Comparison of ENCODE assay signal across 10 cellular contexts in genomic region chr7:28904539-28905143, GRCh38. TPM values are rescaled to one million over a fixed set of nuclear protein-coding genes. Genes with fewer than 3 reads are reported as not detected.
DNase-seq lines count a peak whose midpoint lies in the region; ATAC-seq and TF ChIP-seq lines count a peak whose summit lies in the region.
"Had no signal": no experiment of that assay in that cellular context is flagged by ENCODE, and none has a peak within 500 bp of the region (broad histone marks: within the 10 kb centered on the region; RNA-seq: fewer than 3 reads in every experiment).

No MANE protein-coding gene starts in this region.

- no peak overlapping the region for H4K5ac ChIP-seq in H9 (ENCODE audit: insufficient read length, low read depth, low read length)

- no peak overlapping the region for H2BK15ac ChIP-seq in H9 (ENCODE audit: low read depth, low read length)

- no peaks in the 10 kb centered on the region for H3F3A ChIP-seq in PC-3 (ENCODE audit: low read length, unreplicated experiment)

- H3K27me3 ChIP-seq in H9 (ENCODE audit: insufficient read depth, low read length) (no peaks in the 10 kb centered on the region), SJSA1 (replicated peaks) (0 out of 2 replicates have a peak, but pooled peaks cover 4% of the 10 kb centered on the region), PC-3 (ENCODE audit: low read length) (no peaks in the 10 kb centered on the region)

- POLR2A ChIA-PET in PC-3 (lab: Charles Lee; ENCODE audit: unreplicated experiment), result no interaction called here
- POLR2A ChIA-PET in activated CD4-positive, alpha-beta T cell treated with anti-CD3 and anti-CD28 coated beads for 36 hours (lab: Charles Lee), result interaction anchor here (0.6 kb wide), 1 partner anchor 197 kb away, joined by 7 read pairs; no protein-coding TSS in a partner anchor

- intact Hi-C loops in sciatic nerve (cut with DNase I) (no loop called here), PC-3 (cut with micrococcal nuclease) (no loop called here)
- intact Hi-C loops in activated CD4-positive, alpha-beta T cell treated with anti-CD3 and anti-CD28 coated beads for 36 hours (cut with DNase I, micrococcal nuclease), result no loop called here

- DNase-seq in H9 (no peak), SJSA1 (ENCODE audit: low read depth in 1 of 2, low spot score in 2 of 2) (no peak), fibroblast of the aortic adventitia (ENCODE audit: low read depth) (peak; percentile 55), sciatic nerve (ENCODE audit: low spot score) (no peak), PC-3 (no peak), retina (no peak), C1 segment of cervical spinal cord (lab: John Stamatoyannopoulos, UW) (no peak)
- DNase-seq in activated CD4-positive, alpha-beta T cell treated with anti-CD3 and anti-CD28 coated beads for 36 hours, result no peak
- DNase-seq: activated CD4-positive, alpha-beta T cell treated with anti-CD3 and anti-CD28 coated beads, Interleukin-2, amount 10 ng/mL, durations not matched to agents 7 days and 5 days; hypothalamus had no signal

- peak; percentile 52 for ATAC-seq in sciatic nerve
- ATAC-seq in PC-3, result no peak
- ATAC-seq in activated CD4-positive, alpha-beta T cell treated with anti-CD3 and anti-CD28 coated beads for 36 hours, result no peak

- no peak overlapping the region for H3K4ac ChIP-seq in H9 (ENCODE audit: low read depth, low read length)

- H3K4me3 ChIP-seq in SJSA1, result peak overlapping the region; percentile 25
- peak overlapping the region; percentile 36 for H3K4me3 ChIP-seq in fibroblast of the aortic adventitia (ENCODE audit: low read depth, low read length)
- no peak overlapping the region for H3K4me3 ChIP-seq in PC-3 (ENCODE audit: low read length)

- no peaks in the 10 kb centered on the region for H3K36me3 Mint-ChIP-seq in H9 (ENCODE audit: insufficient read depth in 1 of 3, low read depth in 3 of 3)
- H3K36me3 Mint-ChIP-seq in activated CD4-positive, alpha-beta T cell treated with anti-CD3 and anti-CD28 coated beads for 36 hours (ENCODE audit: low read depth), result no peaks in the 10 kb centered on the region

- no peak overlapping the region for H4K8ac ChIP-seq in H9 (replicated peaks; ENCODE audit: insufficient read length, low read depth, low read length)

- peaks cover 35 to 48% of the 10 kb centered on the region in 2 experiments for H3K4me1 Mint-ChIP-seq in H9
- H3K4me1 Mint-ChIP-seq in activated CD4-positive, alpha-beta T cell treated with anti-CD3 and anti-CD28 coated beads for 36 hours, result no peaks in the 10 kb centered on the region
- H3K4me1 Mint-ChIP-seq: activated CD4-positive, alpha-beta T cell treated with anti-CD3 and anti-CD28 coated beads, Interleukin-2, amount 10 ng/mL, durations not matched to agents 7 days and 5 days had no signal

- CTCF ChIA-PET in PC-3 (lab: Charles Lee), result no interaction called here
- CTCF ChIA-PET in activated CD4-positive, alpha-beta T cell treated with anti-CD3 and anti-CD28 coated beads for 36 hours (lab: Charles Lee), result interaction anchor here (0.7 to 2.6 kb wide), 4 partner anchors 16 to 533 kb away, joined by 3 to 12 read pairs (median 4); no protein-coding TSS in a partner anchor

- H3K9me3 Mint-ChIP-seq in H9, result no peaks in the 10 kb centered on the region
- H3K9me3 Mint-ChIP-seq in activated CD4-positive, alpha-beta T cell treated with anti-CD3 and anti-CD28 coated beads for 36 hours (ENCODE audit: low read depth), result no peaks in the 10 kb centered on the region
- H3K9me3 Mint-ChIP-seq: activated CD4-positive, alpha-beta T cell treated with anti-CD3 and anti-CD28 coated beads, Interleukin-2, amount 10 ng/mL, durations not matched to agents 7 days and 5 days had no signal

- H3K56ac ChIP-seq in H9 (ENCODE audit: insufficient read length, low read depth, low read length), result no peak overlapping the region

- no peak overlapping the region for H3K4me2 ChIP-seq in H9 (ENCODE audit: insufficient read depth, insufficient read length, low read length)
- H3K4me2 ChIP-seq in PC-3 (ENCODE audit: low read length), result no peak overlapping the region

- H3K4me3 Mint-ChIP-seq in H9, result no peak overlapping the region
- H3K4me3 Mint-ChIP-seq in activated CD4-positive, alpha-beta T cell treated with anti-CD3 and anti-CD28 coated beads for 36 hours, result no peak overlapping the region
- H3K4me3 Mint-ChIP-seq: activated CD4-positive, alpha-beta T cell treated with anti-CD3 and anti-CD28 coated beads, Interleukin-2, amount 10 ng/mL, durations not matched to agents 7 days and 5 days had no signal

- H4K91ac ChIP-seq in H9 (ENCODE audit: insufficient read length, low read depth, low read length), result no peak overlapping the region

- no peaks in the 10 kb centered on the region for H3K23me2 ChIP-seq in H9 (ENCODE audit: insufficient read length, low read depth, low read length, poor library complexity, severe bottlenecking)

- H3K4me1 ChIP-seq in H9 (ENCODE audit: insufficient read depth, low read length) (peaks cover 2% of the 10 kb centered on the region; the same call in 1 of the 2 replicates), SJSA1 (replicated peaks) (no peaks in the 10 kb centered on the region), PC-3 (ENCODE audit: insufficient read depth, low read length) (no peaks in the 10 kb centered on the region)

- H2AFZ ChIP-seq in H9 (ENCODE audit: low read length) (no peak overlapping the region), PC-3 (ENCODE audit: low read length) (no peak overlapping the region)

- no peak overlapping the region for H3K14ac ChIP-seq in H9 (ENCODE audit: insufficient read depth, low read length)

- H3K27ac ChIP-seq in H9 (ENCODE audit: insufficient read length, low read depth, low read length) (no peak overlapping the region), SJSA1 (no peak overlapping the region), PC-3 (ENCODE audit: low read length) (no peak overlapping the region)

- H3K9me2 ChIP-seq in PC-3 (replicated peaks; ENCODE audit: low read length), result no peaks in the 10 kb centered on the region

- BruUV-seq in PC-3 (replicated peaks; lab: Mats Ljungman, UMichigan), result no TSS peak

- H3K9ac ChIP-seq in H9 (ENCODE audit: extremely low read depth, insufficient read length, low read length) (no peak overlapping the region), PC-3 (ENCODE audit: low read length) (no peak overlapping the region)

- H3K18ac ChIP-seq in H9 (ENCODE audit: insufficient read length, low read depth, low read length), result no peak overlapping the region

- peak overlapping the region in 2 of 3 experiments; percentile 16 to 29; a peak in 2 of 7 replicates for H3K27ac Mint-ChIP-seq in H9
- H3K27ac Mint-ChIP-seq in activated CD4-positive, alpha-beta T cell treated with anti-CD3 and anti-CD28 coated beads for 36 hours, result no peak overlapping the region
- H3K27ac Mint-ChIP-seq: activated CD4-positive, alpha-beta T cell treated with anti-CD3 and anti-CD28 coated beads, Interleukin-2, amount 10 ng/mL, durations not matched to agents 7 days and 5 days had no signal

- no peak overlapping the region for H2BK20ac ChIP-seq in H9 (ENCODE audit: low read depth, low read length, poor library complexity, severe bottlenecking)

- no peaks in the 10 kb centered on the region for H3K79me1 ChIP-seq in H9 (ENCODE audit: insufficient read depth, low read depth, low read length, poor library complexity, severe bottlenecking)

- H2AK5ac ChIP-seq in H9 (ENCODE audit: insufficient read length, low read length), result no peak overlapping the region

- no peak for TF ChIP-seq CTCF in H9 (conservative IDR thresholded peaks at IDR 0.05)
- TF ChIP-seq CTCF in fibroblast of the aortic adventitia (IDR thresholded peaks at IDR 0.05; ENCODE audit: insufficient read depth, low read length), result no peak
- TF ChIP-seq CTCF in PC-3 (conservative IDR thresholded peaks at IDR 0.05; ENCODE audit: low read depth, low read length), result no peak

- H3K27me3 Mint-ChIP-seq in H9 (ENCODE audit: low read depth), result no peaks in the 10 kb centered on the region
- H3K27me3 Mint-ChIP-seq in activated CD4-positive, alpha-beta T cell treated with anti-CD3 and anti-CD28 coated beads for 36 hours, result peaks cover 8% of the 10 kb centered on the region

- WGBS in H9 (ENCODE audit: extremely low coverage, insufficient read length, low lambda C conversion rate), result no CpG with 5 or more reads among the region's 12 CpGs

- no peak overlapping the region for H3T11ph ChIP-seq in H9 (ENCODE audit: low read length)

- H2BK120ac ChIP-seq in H9 (ENCODE audit: low read depth, low read length, poor library complexity, severe bottlenecking), result no peak overlapping the region

- H4K20me1 ChIP-seq in H9 (ENCODE audit: control insufficient read depth, insufficient read depth, insufficient read length) (no peaks in the 10 kb centered on the region), PC-3 (ENCODE audit: low read length) (no peaks in the 10 kb centered on the region)

- H3K9me3 ChIP-seq in H9 (ENCODE audit: control insufficient read depth, low read depth, low read length) (no peaks in the 10 kb centered on the region), SJSA1 (replicated peaks) (no peaks in the 10 kb centered on the region), PC-3 (ENCODE audit: low read length) (no peaks in the 10 kb centered on the region)

- no peak overlapping the region for H2BK12ac ChIP-seq in H9 (ENCODE audit: insufficient read length, low read depth, low read length)

- H3K36me3 ChIP-seq in SJSA1 (no peaks in the 10 kb centered on the region), PC-3 (ENCODE audit: low read depth, low read length) (no peaks in the 10 kb centered on the region)

- no peak overlapping the region for H2BK5ac ChIP-seq in H9 (ENCODE audit: insufficient read length, low read length)

- H3K79me2 ChIP-seq in H9 (ENCODE audit: insufficient read depth, low read length) (no peaks in the 10 kb centered on the region), PC-3 (ENCODE audit: low read length) (no peaks in the 10 kb centered on the region)

- H3K23ac ChIP-seq in H9 (ENCODE audit: insufficient read length, low read depth, low read length), result no peak overlapping the region

RNA-seq across cellular contexts. Expression of gene TRIL, which starts 53.5 kb away (rescaled TPM):
- total RNA-seq in H9 (2021) (3.1 and 3.3 TPM in 2 replicates), fibroblast of the aortic adventitia (ENCODE audit: low replicate concordance) (0.81 and 6.3 TPM in 2 replicates), sciatic nerve (9.7 TPM), PC-3 (2014; rRNA removed) (0.12 and 0.29 TPM in 2 replicates)
- total RNA-seq in SJSA1 (2014; rRNA removed; shearing (Covaris generic)), result 0.05 TPM in 1 of 2 replicates, not detected in the other
- total RNA-seq in activated CD4-positive, alpha-beta T cell treated with anti-CD3 and anti-CD28 coated beads for 36 hours, result not detected
- total RNA-seq: activated CD4-positive, alpha-beta T cell treated with anti-CD3 and anti-CD28 coated beads, Interleukin-2, amount 10 ng/mL, durations not matched to agents 7 days and 5 days had no signal
